Comparison of ENCODE assay signal across 26 cellular contexts in the genomic region with DNA sequence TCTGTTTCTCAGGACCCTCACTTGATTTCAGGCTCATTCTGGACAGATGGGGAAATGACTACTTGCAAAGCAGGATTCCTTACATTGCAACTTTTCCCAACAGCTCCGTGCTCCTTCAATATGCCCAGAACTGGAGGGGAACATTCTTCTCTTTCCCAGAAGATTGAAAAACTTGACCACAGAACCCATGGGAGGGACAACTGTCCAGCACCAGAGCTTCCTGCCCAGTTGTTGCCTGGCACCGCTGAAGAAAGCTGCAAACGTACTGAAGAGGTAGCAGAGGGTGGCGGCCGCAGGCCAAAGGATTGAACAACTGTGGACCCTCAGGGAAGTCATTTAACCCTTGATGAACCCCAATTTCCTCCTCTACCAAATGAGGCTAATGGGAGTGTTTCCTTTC. TPM values are rescaled to one million over a fixed set of nuclear protein-coding genes. Genes with fewer than 3 reads are reported as not detected.
DNase-seq lines count a peak whose midpoint lies in the region; ATAC-seq and TF ChIP-seq lines count a peak whose summit lies in the region.
"Had no signal": no experiment of that assay in that cellular context is flagged by ENCODE, and none has a peak within 500 bp of the region (broad histone marks: within the 10 kb centered on the region; RNA-seq: fewer than 3 reads in every experiment).

No MANE protein-coding gene starts in this region.

- H3K27ac ChIP-seq in right cardiac atrium (ENCODE audit: low read length): no peak overlapping the region
- H3K27ac ChIP-seq in right atrium auricular region: no peak overlapping the region
- H3K27ac ChIP-seq: A549, gastrocnemius medialis, WERI-Rb-1 had no signal

- no peaks in the 10 kb centered on the region for H3K27me3 ChIP-seq in right cardiac atrium (ENCODE audit: control insufficient read depth, insufficient read depth)
- no peaks in the 10 kb centered on the region for H3K27me3 ChIP-seq in right atrium auricular region

- H3K9me3 Mint-ChIP-seq in dendritic cell treated with granulocyte-macrophage colony-stimulating factor and Interleukin-4, amounts not matched to agents 40 ng/mL and 50 ng/mL, for 4 days: no peaks in the 10 kb centered on the region
- H3K9me3 Mint-ChIP-seq: activated CD4-positive, alpha-beta memory T cell treated with anti-CD3 and anti-CD28 coated beads, Interleukin-2, amount 10 ng/mL, durations not matched to agents 7 days and 5 days; T-helper 1 cell treated with Interleukin-12 subunit alpha and Interleukin-12 subunit beta and Interleukin-4 antibody, amounts not matched to agents 30 μg/mL and 1 μg/mL, for 36 hours had no signal

- peak; percentile 25 for ATAC-seq in right cardiac atrium
- ATAC-seq in HG02610 (IDR thresholded peaks at IDR 0.05; ENCODE audit: unreplicated experiment): no peak
- ATAC-seq: A549, gastrocnemius medialis, GM12878 had no signal

- WGBS in right cardiac atrium: 54% methylated on average over 5 of the region's 5 CpGs

- H3K27ac Mint-ChIP-seq in dendritic cell treated with granulocyte-macrophage colony-stimulating factor and Interleukin-4, amounts not matched to agents 40 ng/mL and 50 ng/mL, for 4 days: peak overlapping the region; percentile 80
- H3K27ac Mint-ChIP-seq: activated CD4-positive, alpha-beta memory T cell treated with anti-CD3 and anti-CD28 coated beads, Interleukin-2, amount 10 ng/mL, durations not matched to agents 7 days and 5 days; CD4-positive, CD25-positive, alpha-beta regulatory T cell; T-helper 1 cell treated with Interleukin-12 subunit alpha and Interleukin-12 subunit beta and Interleukin-4 antibody, amounts not matched to agents 30 μg/mL and 1 μg/mL, for 36 hours had no signal

- no peaks in the 10 kb centered on the region for H3K4me1 ChIP-seq in right cardiac atrium (ENCODE audit: control insufficient read depth, insufficient read depth, low read length)
- H3K4me1 ChIP-seq in right atrium auricular region: peaks cover 0 to 18% of the 10 kb centered on the region in 2 donors
- H3K4me1 ChIP-seq: gastrocnemius medialis had no signal

- TF ChIP-seq CTCF in right atrium auricular region (IDR thresholded peaks at IDR 0.05): no peak

- no peaks in the 10 kb centered on the region for H3K36me3 ChIP-seq in right atrium auricular region
- H3K36me3 ChIP-seq: gastrocnemius medialis had no signal

- intact Hi-C loops in right cardiac atrium (cut with DNase I): no loop called here
- intact Hi-C loops in dendritic cell treated with granulocyte-macrophage colony-stimulating factor and Interleukin-4, amounts not matched to agents 40 ng/mL and 50 ng/mL, for 4 days (cut with micrococcal nuclease): no loop called here

- H3K9me3 ChIP-seq in right cardiac atrium (ENCODE audit: control insufficient read depth, low read length) (no peaks in the 10 kb centered on the region), right atrium auricular region (no peaks in the 10 kb centered on the region)
- H3K9me3 ChIP-seq: A549, gastrocnemius medialis had no signal

- peak overlapping the region; percentile 47 for H3K4me3 Mint-ChIP-seq in dendritic cell treated with granulocyte-macrophage colony-stimulating factor and Interleukin-4, amounts not matched to agents 40 ng/mL and 50 ng/mL, for 4 days
- H3K4me3 Mint-ChIP-seq: activated CD4-positive, alpha-beta memory T cell treated with anti-CD3 and anti-CD28 coated beads, Interleukin-2, amount 10 ng/mL, durations not matched to agents 7 days and 5 days; CD4-positive, CD25-positive, alpha-beta regulatory T cell; T-helper 1 cell treated with Interleukin-12 subunit alpha and Interleukin-12 subunit beta and Interleukin-4 antibody, amounts not matched to agents 30 μg/mL and 1 μg/mL, for 36 hours had no signal

- peaks cover 69% of the 10 kb centered on the region for H3K4me1 Mint-ChIP-seq in dendritic cell treated with granulocyte-macrophage colony-stimulating factor and Interleukin-4, amounts not matched to agents 40 ng/mL and 50 ng/mL, for 4 days (ENCODE audit: low read depth)
- H3K4me1 Mint-ChIP-seq: activated CD4-positive, alpha-beta memory T cell treated with anti-CD3 and anti-CD28 coated beads, Interleukin-2, amount 10 ng/mL, durations not matched to agents 7 days and 5 days had no signal

- no peak overlapping the region for H3K4me3 ChIP-seq in right cardiac atrium (ENCODE audit: low read length)
- H3K4me3 ChIP-seq in right atrium auricular region: no peak overlapping the region
- H3K4me3 ChIP-seq: A549, gastrocnemius medialis, GM12878 had no signal

- no peaks in the 10 kb centered on the region for H3K27me3 Mint-ChIP-seq in dendritic cell treated with granulocyte-macrophage colony-stimulating factor and Interleukin-4, amounts not matched to agents 40 ng/mL and 50 ng/mL, for 4 days

- H3K36me3 Mint-ChIP-seq in dendritic cell treated with granulocyte-macrophage colony-stimulating factor and Interleukin-4, amounts not matched to agents 40 ng/mL and 50 ng/mL, for 4 days (ENCODE audit: low read depth): peaks cover 41% of the 10 kb centered on the region
- H3K36me3 Mint-ChIP-seq: CD4-positive, CD25-positive, alpha-beta regulatory T cell had no signal

- DNase-seq in right cardiac atrium (no peak), right atrium auricular region (ENCODE audit: low spot score) (no peak), myocyte (ENCODE audit: low read depth) (peak; percentile 51), medulla oblongata (ENCODE audit: extremely low spot score) (no peak), NCI-H345 treated with DMSO at 0.1 percent for 48 hours (lab: John Stamatoyannopoulos, UW; ENCODE audit: unreplicated experiment) (no peak)
- no peak for DNase-seq in activated CD8-positive, alpha-beta memory T cell treated with anti-CD3 and anti-CD28 coated beads, Interleukin-2, amount 50 U/mL, for 4 hours
- DNase-seq: activated CD4-positive, alpha-beta memory T cell treated with anti-CD3 and anti-CD28 coated beads, Interleukin-2, amount 10 ng/mL, durations not matched to agents 7 days and 5 days; activated naive CD4-positive, alpha-beta T cell; activated T-cell treated with anti-CD3 and anti-CD28 coated beads, Interleukin-2, amount 50 U/mL, for 1 hour; amniotic stem cell; caudate nucleus; CD4-positive, CD25-positive, alpha-beta regulatory T cell; DMS53; gastrocnemius medialis; H7; kidney glomerular epithelial cell; NCI-H1930; NCI-H226; OCI-M1; SHP77 treated with DMSO at 0.1 percent for 48 hours; WERI-Rb-1 had no signal

RNA-seq across cellular contexts. Expression of gene BCL11A, which starts 25.1 kb away (rescaled TPM):
- total RNA-seq in right cardiac atrium (10 to 100 TPM in 1 of 4 donors, 1 to 10 TPM in 3; 8.3 to 11.2 (median 8.9) TPM), right atrium auricular region (1 to 10 TPM; 2.2 to 3.3 TPM), myocyte (0.11 and 0.57 TPM in 2 replicates)
- 3.7 TPM for polyA plus RNA-seq in right cardiac atrium
- 0.04 TPM for polyA plus RNA-seq in myocyte (2012)
- total RNA-seq: activated CD4-positive, alpha-beta memory T cell treated with anti-CD3 and anti-CD28 coated beads, Interleukin-2, amount 10 ng/mL, durations not matched to agents 7 days and 5 days had no signal
